In genomic region chr3:184777566-184778356, GRCh38 we compare ENCODE assay signal across 9 cellular contexts. TPM values are rescaled to one million over a fixed set of nuclear protein-coding genes. Genes with fewer than 3 reads are reported as not detected.
DNase-seq lines count a peak whose midpoint lies in the region; ATAC-seq, FAIRE-seq and TF ChIP-seq lines count a peak whose summit lies in the region.
"Had no signal": no experiment of that assay in that cellular context is flagged by ENCODE, and none has a peak within 500 bp of the region (broad histone marks: within the 10 kb centered on the region; RNA-seq: fewer than 3 reads in every experiment).

No MANE protein-coding gene starts in this region.

- H3K36me3 ChIP-seq in kidney (ENCODE audit: control insufficient read depth in 1 of 2, insufficient read depth in 2 of 2, low read length in 2 of 2), result no peaks in the 10 kb centered on the region

- peaks cover 0 to 3% of the 10 kb centered on the region in 2 donors for H3K4me1 ChIP-seq in kidney (ENCODE audit: control insufficient read depth in 1 of 2, insufficient read depth in 1 of 2, low read depth in 1 of 2, low read length in 2 of 2)

- H3K9ac ChIP-seq in kidney (ENCODE audit: low read length in 2 of 2), result no peak overlapping the region

- FAIRE-seq in kidney (lab: Jason Lieb, UNC), result peak; percentile 83

- TF ChIP-seq CTCF in GM12865 (IDR thresholded peaks at IDR 0.05; ENCODE audit: insufficient read depth, low read depth, low read length, missing control alignments) (peak; percentile 73), kidney (IDR thresholded peaks at IDR 0.05; ENCODE audit: borderline replicate concordance, extremely low read depth, insufficient read depth) (peak; percentile 91)

- ATAC-seq in HG03175 (IDR thresholded peaks at IDR 0.05; ENCODE audit: unreplicated experiment) (peak; percentile 78), GM18858 (IDR thresholded peaks at IDR 0.05; ENCODE audit: unreplicated experiment) (no peak)

- DNase-seq in GM12865 (ENCODE audit: low read depth) (peak; percentile 92), NCI-H446 treated with DMSO at 0.1 percent for 48 hours (lab: John Stamatoyannopoulos, UW) (peak; percentile 77), caudate nucleus (lab: John Stamatoyannopoulos, UW) (peak in 59 of 61 donors; percentile 31 to 98 (median 73)), kidney (peak; percentile 87)
- peak; percentile 42 to 66 (median 57) for DNase-seq in activated CD4-positive, CD25-positive, alpha-beta regulatory T cell (lab: John Stamatoyannopoulos, UW)
- DNase-seq in stimulated activated CD4-positive, alpha-beta T cell treated with anti-CD3 and anti-CD28 coated beads, Interleukin-1b, Interleukin-23, amount 100 ng/mL, for 24 hours (ENCODE audit: low read depth in 4 of 4, low spot score in 1 of 4), result peak; percentile 52 to 78 (median 64)

- H3K9me3 ChIP-seq in kidney (ENCODE audit: control insufficient read depth in 1 of 2, low read length in 2 of 2), result no peaks in the 10 kb centered on the region

- H3K27ac ChIP-seq in caudate nucleus (ENCODE audit: low read depth, low read length) (no peak overlapping the region), kidney (ENCODE audit: low read depth in 2 of 2, low read length in 2 of 2) (no peak overlapping the region)
- H3K27ac ChIP-seq: skin epidermis had no signal

- intact Hi-C loops in kidney (cut with DNase I), result no loop called here

- H3K4me3 ChIP-seq in GM12865 (ENCODE audit: low read depth, low read length) (no peak overlapping the region), kidney (ENCODE audit: low read length in 2 of 2) (no peak overlapping the region)
- H3K4me3 ChIP-seq: skin epidermis had no signal

RNA-seq across cellular contexts. Expression of gene VPS8, which starts 34.2 kb away (rescaled TPM):
- total RNA-seq in kidney, result 55.0 TPM
- 10.8 TPM for polyA plus RNA-seq in kidney (ENCODE audit: insufficient read depth, low read depth, low replicate concordance)
